8 cellular contexts compared by ENCODE assay signal in genomic region chr7:6447589-6448210, GRCh38. TPM values are rescaled to one million over a fixed set of nuclear protein-coding genes. Genes with fewer than 3 reads are reported as not detected.
DNase-seq lines count a peak whose midpoint lies in the region; ATAC-seq and TF ChIP-seq lines count a peak whose summit lies in the region.

Gene DAGLB, minus strand, starts transcription at chr7:6447954. Its CDS starts 112 bp downstream, at chr7:6447842.

- no peaks in the 10 kb centered on the region for H3K9me3 ChIP-seq in suprapubic skin

- DNase-seq in GM10248 (ENCODE audit: extremely low spot score) (peak; percentile 99), NCI-H1105 (lab: John Stamatoyannopoulos, UW) (peak; percentile 92), SKM-1 (lab: John Stamatoyannopoulos, UW; ENCODE audit: unreplicated experiment) (peak; percentile 85), glomerular endothelial cell (ENCODE audit: extremely low read depth, low read depth, low spot score) (peak; percentile 68), occipital lobe (lab: John Stamatoyannopoulos, UW) (peak; percentile 77), suprapubic skin (ENCODE audit: low spot score in 2 of 2) (peak; percentile 96)
- DNase-seq in activated naive CD4-positive, alpha-beta T cell treated with anti-CD3 and anti-CD28 coated beads, Interleukin-2, amount 50 U/mL, for 72 hours (ENCODE audit: low spot score in 2 of 2), result peak; percentile 95 to 97

- TF ChIP-seq CTCF in GM10248 (IDR thresholded peaks at IDR 0.05; ENCODE audit: control extremely low read depth, extremely low read depth, low read depth, missing control alignments) (no peak), suprapubic skin (IDR thresholded peaks at IDR 0.05) (no peak)

- peak within 1 kb of the TSS; percentile 99 for H3K4me3 ChIP-seq in suprapubic skin

- H3K4me1 ChIP-seq in suprapubic skin, result peaks cover 7% of the 10 kb centered on the region

- peaks cover 25% of the 10 kb centered on the region for H3K36me3 ChIP-seq in suprapubic skin

- H3K9me3 Mint-ChIP-seq in activated naive CD4-positive, alpha-beta T cell treated with anti-CD3 and anti-CD28 coated beads, Interleukin-2, amount 50 U/mL, for 72 hours, result no peaks in the 10 kb centered on the region

- ATAC-seq in HG02642 (IDR thresholded peaks at IDR 0.05; ENCODE audit: poor library complexity, unreplicated experiment), result peak; percentile 87
- ATAC-seq in activated naive CD4-positive, alpha-beta T cell treated with anti-CD3 and anti-CD28 coated beads, Interleukin-2, amount 50 U/mL, for 72 hours, result peak; percentile 89

- H3K36me3 Mint-ChIP-seq in activated naive CD4-positive, alpha-beta T cell treated with anti-CD3 and anti-CD28 coated beads, Interleukin-2, amount 50 U/mL, for 72 hours, result peaks cover 30 to 33% of the 10 kb centered on the region in 2 donors

- POLR2A ChIA-PET in GM10248 (lab: Yijun Ruan, JAX), result interaction anchor here (0.5 to 0.9 kb wide), 3 partner anchors 11 to 435 kb away, joined by 3 to 6 read pairs (median 3); no protein-coding TSS in a partner anchor

- peak; percentile 44 to 77 for TF ChIP-seq POLR2A in suprapubic skin (IDR thresholded peaks at IDR 0.05)

- H3K27ac Mint-ChIP-seq in activated naive CD4-positive, alpha-beta T cell treated with anti-CD3 and anti-CD28 coated beads, Interleukin-2, amount 50 U/mL, for 72 hours, result peak within 1 kb of the TSS; percentile 97 to 100

- peak within 1 kb of the TSS; percentile 94 for H3K27ac ChIP-seq in suprapubic skin

- WGBS in suprapubic skin, result 0% methylated on average over 39 of the region's 61 CpGs

- no peak for TF ChIP-seq EP300 in suprapubic skin (IDR thresholded peaks at IDR 0.05)

- H3K27me3 ChIP-seq in suprapubic skin, result no peaks in the 10 kb centered on the region

- CTCF ChIA-PET in GM10248 (lab: Yijun Ruan, JAX), result interaction anchor here (0.9 to 1.6 kb wide), 5 partner anchors 11 to 191 kb away, joined by 3 to 11 read pairs (median 3); no protein-coding TSS in a partner anchor

RNA-seq across cellular contexts. Expression of gene DAGLB, which starts in this region (rescaled TPM):
- total RNA-seq in activated naive CD4-positive, alpha-beta T cell treated with anti-CD3 and anti-CD28 coated beads, Interleukin-2, amount 50 U/mL, for 72 hours, result 10 to 100 TPM; 19.1 to 20.7 TPM
- 13.3 and 17.3 TPM in 2 replicates for total RNA-seq in glomerular endothelial cell
- total RNA-seq in occipital lobe, result 27.9 TPM
- total RNA-seq in suprapubic skin, result 10 to 100 TPM; 19.0 to 61.2 (median 22.0) TPM

Comparison
In these comparisons a context has a peak if more than half of its experiments do, and no peak if none do; other contexts are left out.
1. Peak in every context shown above with its lines: DNase-seq, ATAC-seq, H3K4me3 ChIP-seq and H3K27ac ChIP-seq.